Comparison of ENCODE assay signal across 8 cellular contexts in the genomic region with DNA sequence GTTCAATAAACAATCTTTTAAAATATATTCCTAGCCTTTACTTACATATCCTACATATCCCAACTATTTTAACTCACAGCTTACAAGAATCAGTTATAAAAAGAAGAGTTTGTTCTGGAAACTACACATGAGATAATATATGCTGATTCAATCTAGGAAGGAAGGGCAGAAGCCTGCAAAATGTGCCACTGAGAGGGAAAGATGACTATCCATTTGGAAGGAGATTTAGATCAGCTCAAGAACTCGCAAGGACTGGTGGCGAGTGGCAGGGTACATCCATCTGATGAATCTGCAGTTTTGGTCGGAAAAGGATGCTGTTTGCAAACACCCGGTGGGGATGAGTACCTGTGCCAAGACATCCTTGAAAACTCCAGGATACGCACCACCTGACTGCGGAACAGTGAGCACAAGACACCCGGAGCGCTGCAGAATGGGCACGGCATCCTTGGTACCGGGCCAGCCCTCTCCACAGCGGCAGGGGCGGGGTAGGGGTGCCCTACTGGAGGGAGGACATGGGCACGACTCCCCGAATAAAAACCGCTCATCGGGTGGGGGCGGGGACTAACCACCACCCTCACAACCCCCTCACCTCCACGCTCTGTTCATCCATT. TPM values are rescaled to one million over a fixed set of nuclear protein-coding genes. Genes with fewer than 3 reads are reported as not detected.
DNase-seq lines count a peak whose midpoint lies in the region; ATAC-seq and TF ChIP-seq lines count a peak whose summit lies in the region.

No MANE protein-coding gene starts in this region.

- no peak for TF ChIP-seq RAD21 in liver (IDR thresholded peaks at IDR 0.05)

- no peak for TF ChIP-seq CTCF in liver (IDR thresholded peaks at IDR 0.05; ENCODE audit: low read depth, low read length, missing input control)

- H3K27me3 ChIP-seq in liver (ENCODE audit: control insufficient read depth in 4 of 4, insufficient read depth in 4 of 4, low read length in 3 of 4) = no peaks in the 10 kb centered on the region

- peak overlapping the region; percentile 68 to 90 for H3K27ac ChIP-seq in liver (ENCODE audit: low read depth in 1 of 2, low read length in 2 of 2)

- H3K9ac ChIP-seq in liver (ENCODE audit: low read depth in 1 of 2, low read length in 2 of 2) = peak overlapping the region; percentile 65 to 72

- H3K36me3 ChIP-seq in liver (ENCODE audit: control insufficient read depth in 4 of 4, insufficient read depth in 3 of 4, low read depth in 1 of 4, low read length in 3 of 4) = peaks cover 0 to 4% (median under 1%) of the 10 kb centered on the region in 4 donors

- WGBS in liver = under 1% methylated on average over 18 of the region's 18 CpGs

- ATAC-seq in GM18517 (IDR thresholded peaks at IDR 0.05; ENCODE audit: unreplicated experiment) (peak; percentile 20), HG02938 (IDR thresholded peaks at IDR 0.05; ENCODE audit: unreplicated experiment) (peak; percentile 12)

- peaks cover 0 to 16% (median 12%) of the 10 kb centered on the region in 4 donors for H3K4me1 ChIP-seq in liver (ENCODE audit: control insufficient read depth in 4 of 4, insufficient read depth in 4 of 4, low read length in 3 of 4)

- peak; percentile 57 for DNase-seq in NCI-H2196 (lab: John Stamatoyannopoulos, UW; ENCODE audit: unreplicated experiment)
- peak; percentile 69 to 73 for DNase-seq in activated CD4-positive, alpha-beta T cell treated with anti-CD3 and anti-CD28 coated beads, Interleukin-2, amount 50 U/mL, for 4 hours
- DNase-seq in dedifferentiated amniotic fluid mesenchymal stem cell (ENCODE audit: extremely low spot score) = peak; percentile 24
- peak; percentile 57 to 63 for DNase-seq in stimulated activated CD4-positive, alpha-beta T cell treated with anti-CD3 and anti-CD28 coated beads, Interleukin-4, amount 100 ng/mL, for 48 hours (ENCODE audit: low read depth in 2 of 2)
- no peak for DNase-seq in GDM1 (lab: John Stamatoyannopoulos, UW)

- H3K4me3 ChIP-seq in liver (ENCODE audit: low read depth in 1 of 3, low read length in 3 of 3) = peak overlapping the region; percentile 79 to 87 (median 86)

- no peaks in the 10 kb centered on the region for H3K9me3 ChIP-seq in liver (ENCODE audit: control insufficient read depth in 4 of 4, low read length in 3 of 4)

TF ChIP-seq in liver, 16 proteins besides CTCF, POLR2A, EP300 and RAD21:
- TF ChIP-seq TAF1 (conservative IDR thresholded peaks at IDR 0.05) = no peak
TF ChIP-seq in liver: peak in this region for 0.

RNA-seq across cellular contexts. Expression of gene TRIM37, which starts 0.7 kb away (rescaled TPM):
- total RNA-seq in liver = 10 to 100 TPM in 1 of 2 donors, 1 to 10 TPM in 1; 8.2 to 12.9 TPM
- polyA plus RNA-seq in liver = 1 to 10 TPM; 5.4 to 8.1 TPM

RNA-seq across cellular contexts. Expression of gene SKA2, which starts 49.0 kb away (rescaled TPM):
- 10 to 100 TPM; 10.5 to 29.6 TPM for total RNA-seq in liver
- polyA plus RNA-seq in liver = 10 to 100 TPM; 11.2 to 12.2 TPM

RNA-seq across cellular contexts. Expression of gene PRR11, which starts 49.6 kb away (rescaled TPM):
- 10 to 100 TPM in 1 of 2 donors, under 1 TPM in 1; 0.17 to 17.7 TPM for total RNA-seq in liver
- polyA plus RNA-seq in liver = 1 to 10 TPM in 1 of 2 donors, under 1 TPM in 1; 0.79 to 1.1 TPM
